12 cellular contexts compared by ENCODE assay signal in genomic region chr13:51318876-51319275, GRCh38. TPM values are rescaled to one million over a fixed set of nuclear protein-coding genes. Genes with fewer than 3 reads are reported as not detected.
"Had no signal": no experiment of that assay in that cellular context is flagged by ENCODE, and none has a peak within 500 bp of the region (broad histone marks: within the 10 kb centered on the region; RNA-seq: fewer than 3 reads in every experiment).

No MANE protein-coding gene starts in this region.

- ATAC-seq: GM23338, HCT116 had no signal

- H3K4me3 ChIP-seq: GM23248, GM23338, HAP-1 had no signal

- DNase-seq: GM23248, GOT3, H7, H9, HCEC 1CT, HFFc6 had no signal

- H3K36me3 ChIP-seq: HAP-1 had no signal

- H3K9me3 ChIP-seq: HAP-1 had no signal

- FAIRE-seq: H1, H54 had no signal

- H3K4me2 ChIP-seq: GM23338 had no signal

- H3K27ac Mint-ChIP-seq: GM23338, H9, HFFc6 had no signal

- H3K9ac ChIP-seq: GM23248 had no signal

- H3K4me3 Mint-ChIP-seq: GM23338, H9, HFFc6 had no signal

- H3K9me3 Mint-ChIP-seq: GM23338, H9, HFFc6 had no signal

- H3K27ac ChIP-seq: GM23248 had no signal

- H2AFZ ChIP-seq: GM23248, GM23338 had no signal

RNA-seq across cellular contexts. Expression of gene SERPINE3, which starts 20.6 kb away (rescaled TPM):
- total RNA-seq: GM23248, H4, H9, HFFc6 had no signal
